In genomic region chr13:50572129-50572528, GRCh38 we compare ENCODE assay signal across 19 cellular contexts.
A peak's percentile ranks its signal among the peaks of the same experiment; 100 is the strongest.
DNase-seq lines count a peak whose midpoint lies in the region; ATAC-seq, FAIRE-seq and TF ChIP-seq lines count a peak whose summit lies in the region.
"Had no signal": no experiment of that assay in that cellular context is flagged by ENCODE, and none has a peak within 500 bp of the region (broad histone marks: within the 10 kb centered on the region; RNA-seq: fewer than 3 reads in every experiment).

No MANE protein-coding gene starts in this region.

- TF ChIP-seq CTCF in right lobe of liver (IDR thresholded peaks at IDR 0.05) = no peak
- no peak for TF ChIP-seq CTCF in HepG2 (CRISPR knock-in tag; IDR thresholded peaks at IDR 0.05)
- no peak for TF ChIP-seq CTCF in nephron progenitor cell (IDR thresholded peaks at IDR 0.05)
- no peak for TF ChIP-seq CTCF in GM13977 (IDR thresholded peaks at IDR 0.05; ENCODE audit: extremely low read depth, insufficient read depth, missing control alignments)
- no peak for TF ChIP-seq CTCF in foreskin keratinocyte (conservative IDR thresholded peaks at IDR 0.05)

- H3K4me3 Mint-ChIP-seq in nephron progenitor cell = no peak overlapping the region
- H3K4me3 Mint-ChIP-seq: B cell; CD4-positive, alpha-beta T cell; HFFc6 had no signal

- intact Hi-C loops in right lobe of liver (cut with DNase I) = no loop called here
- intact Hi-C loops in HepG2 (cut with micrococcal nuclease; ENCODE audit: unreplicated experiment) = no loop called here

- peaks cover 35% of the 10 kb centered on the region for H3K36me3 Mint-ChIP-seq in nephron progenitor cell (ENCODE audit: low read depth)

- DNase-seq in right lobe of liver (no peak), HepG2 (ENCODE audit: low spot score) (no peak), adipocyte (ENCODE audit: low read depth) (no peak), nephron progenitor cell (no peak), GM13977 (ENCODE audit: low spot score) (no peak), SW 1271 (lab: John Stamatoyannopoulos, UW) (no peak), foreskin keratinocyte (no peak), GOT3 (lab: John Stamatoyannopoulos, UW) (no peak)
- DNase-seq: ACHN; C1 segment of cervical spinal cord; CD4-positive, alpha-beta T cell; DMS153; DMS79 treated with DMSO at 0.1 percent for 48 hours; EL; HCEC 1CT; HFFc6 had no signal

- H3K36me3 ChIP-seq in right lobe of liver (no peaks in the 10 kb centered on the region), HepG2 (replicated peaks in 1 of 2; ENCODE audit: control insufficient read depth in 1 of 2, insufficient read depth in 2 of 2, low read length in 2 of 2) (no peaks in the 10 kb centered on the region), adipocyte (ENCODE audit: control insufficient read depth, insufficient read depth, low read length, severe bottlenecking) (no peaks in the 10 kb centered on the region)

- no TSS peak for BruUV-seq in HepG2 (replicated peaks; lab: Mats Ljungman, UMichigan)

- TF ChIP-seq EP300 in HepG2 (IDR thresholded peaks at IDR 0.05; ENCODE audit: low read depth in 2 of 2, low read length in 2 of 2) (no peak), HepG2 (CRISPR knock-in tag; IDR thresholded peaks at IDR 0.05; ENCODE audit: borderline replicate concordance) (no peak)

- no peak overlapping the region for H3K4me3 ChIP-seq in right lobe of liver
- no peak overlapping the region for H3K4me3 ChIP-seq in HepG2 (replicated peaks in 1 of 3; ENCODE audit: insufficient read depth in 1 of 3, low read depth in 2 of 3, low read length in 3 of 3)
- H3K4me3 ChIP-seq in adipocyte (ENCODE audit: low read length) = peak overlapping the region; percentile 0

- no peak for FAIRE-seq in HepG2 (lab: Jason Lieb, UNC)
- FAIRE-seq: G401.6, GM12891 had no signal

- no peak overlapping the region for H3K4me2 ChIP-seq in HepG2 (ENCODE audit: low read depth, low read length)

- POLR2A ChIA-PET in HepG2 (lab: Yijun Ruan, JAX) = no interaction called here

- H3K4me1 ChIP-seq in right lobe of liver (no peaks in the 10 kb centered on the region), HepG2 (ENCODE audit: insufficient read depth, low read length) (peaks cover 20% of the 10 kb centered on the region), adipocyte (ENCODE audit: control insufficient read depth, insufficient read depth, low read length) (peaks cover 35% of the 10 kb centered on the region), foreskin keratinocyte (no peaks in the 10 kb centered on the region)

- H3K27ac Mint-ChIP-seq in nephron progenitor cell = peak overlapping the region; percentile 3
- H3K27ac Mint-ChIP-seq: B cell; CD4-positive, alpha-beta T cell; HFFc6 had no signal

- H3K9me3 Mint-ChIP-seq in nephron progenitor cell = peaks cover 34% of the 10 kb centered on the region
- H3K9me3 Mint-ChIP-seq: HFFc6 had no signal

- peaks cover 5% of the 10 kb centered on the region for H3K27me3 Mint-ChIP-seq in nephron progenitor cell (ENCODE audit: low read depth, poor library complexity)
- H3K27me3 Mint-ChIP-seq: B cell; CD4-positive, alpha-beta T cell had no signal

- no peaks in the 10 kb centered on the region for H3K79me2 ChIP-seq in HepG2 (ENCODE audit: insufficient read depth, low read length)

- CTCF ChIA-PET in HepG2 (lab: Yijun Ruan, JAX; ENCODE audit: low intra/inter-chr PET ratio, low total read pairs) = no interaction called here

- 11% methylated on average over 3 of the region's 3 CpGs for WGBS in right lobe of liver (ENCODE audit: insufficient coverage, low coverage, low lambda C conversion rate, missing lambda C conversion rate)
- 94% methylated on average over 3 of the region's 3 CpGs for WGBS in HepG2 (ENCODE audit: low lambda C conversion rate)

- in situ Hi-C loops in HepG2 (cut with HindIII; ENCODE audit: extremely low pct_ligation_motif_present, low pct_unique_long_range_greater_than_20kb) (no loop called here), GM13977 (cut with MboI; ENCODE audit: low pct_unique_long_range_greater_than_20kb, low sequenced_read_pairs, unreplicated experiment) (no loop called here)

- ATAC-seq in right lobe of liver (peak in 3 of 4 donors; percentile 38 to 66 (median 44)), HepG2 (no peak), foreskin keratinocyte (no peak)

- H3K9ac ChIP-seq in HepG2 (ENCODE audit: insufficient read depth, low read depth, low read length) (no peak overlapping the region), adipocyte (ENCODE audit: low read length) (no peak overlapping the region)

- peaks cover 29% of the 10 kb centered on the region for H3K4me1 Mint-ChIP-seq in nephron progenitor cell

- H3K9me3 ChIP-seq in right lobe of liver (no peaks in the 10 kb centered on the region), HepG2 (ENCODE audit: low read length) (no peaks in the 10 kb centered on the region), adipocyte (ENCODE audit: control insufficient read depth, low read length) (no peaks in the 10 kb centered on the region)

- no peaks in the 10 kb centered on the region for H4K20me1 ChIP-seq in HepG2 (ENCODE audit: insufficient read depth, low read length)

- no peak overlapping the region for H2AFZ ChIP-seq in HepG2 (ENCODE audit: low read length)

- no peak for TF ChIP-seq RAD21 in HepG2 (CRISPR knock-in tag; IDR thresholded peaks at IDR 0.05)

- H3K27ac ChIP-seq in right lobe of liver (no peak overlapping the region), HepG2 (ENCODE audit: extremely low read length, insufficient read depth, low read length) (no peak overlapping the region), foreskin keratinocyte (no peak overlapping the region)

- H3K27me3 ChIP-seq in right lobe of liver (no peaks in the 10 kb centered on the region), HepG2 (ENCODE audit: control insufficient read depth in 1 of 2, insufficient read depth in 2 of 2, low read length in 2 of 2) (no peaks in the 10 kb centered on the region), adipocyte (replicated peaks; ENCODE audit: control insufficient read depth, insufficient read depth, low read length) (no peaks in the 10 kb centered on the region), foreskin keratinocyte (peaks cover 16% of the 10 kb centered on the region)

- TF ChIP-seq POLR2A in right lobe of liver (IDR thresholded peaks at IDR 0.05) (no peak), HepG2 (IDR thresholded peaks at IDR 0.05; ENCODE audit: insufficient read depth in 1 of 2, low read depth in 2 of 2, low read length in 2 of 2) (no peak)

TF ChIP-seq in HepG2, 621 proteins besides CTCF, POLR2A, EP300 and RAD21:
- TF ChIP-seq ZFP36 (IDR thresholded peaks at IDR 0.05; ENCODE audit: borderline replicate concordance, low read depth, low read length, partially characterized antibody) = no peak
- TF ChIP-seq SMARCC2 (IDR thresholded peaks at IDR 0.05) = no peak

Comparison
In these comparisons a context has a peak if more than half of its experiments do, and no peak if none do; other contexts are left out.
1. ATAC-seq: peak in right lobe of liver (3 of 4); none in HepG2 (single experiment) and foreskin keratinocyte (single experiment).